Comparison of ENCODE assay signal across 8 cellular contexts in the genomic region with DNA sequence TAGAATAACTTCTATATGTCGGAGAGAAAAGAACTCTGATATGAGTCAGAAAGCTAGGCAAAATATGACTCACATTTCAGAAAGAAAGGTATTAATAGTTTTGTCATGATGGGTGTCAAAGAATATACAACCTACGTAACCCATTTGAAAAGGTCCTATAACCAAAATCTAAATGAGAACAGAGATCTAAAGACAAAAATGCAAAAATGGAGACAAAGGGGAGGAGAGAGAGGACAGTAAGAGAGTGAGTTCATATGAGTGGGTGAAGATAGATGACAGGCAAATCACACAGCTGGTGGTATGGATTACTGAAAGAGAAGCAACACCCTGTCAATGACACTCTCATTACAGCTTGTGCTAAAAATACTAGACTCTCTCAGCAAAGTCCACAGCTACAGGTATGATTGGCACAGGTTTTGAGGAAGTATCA. TPM values are rescaled to one million over a fixed set of nuclear protein-coding genes. Genes with fewer than 3 reads are reported as not detected.
DNase-seq lines count a peak whose midpoint lies in the region; ATAC-seq and TF ChIP-seq lines count a peak whose summit lies in the region.

No MANE protein-coding gene starts in this region.

- ATAC-seq in GM18502 (IDR thresholded peaks at IDR 0.05; ENCODE audit: poor library complexity, unreplicated experiment) (peak; percentile 98), GM19467 (IDR thresholded peaks at IDR 0.05; ENCODE audit: unreplicated experiment) (peak; percentile 70), HG03108 (IDR thresholded peaks at IDR 0.05; ENCODE audit: unreplicated experiment) (peak; percentile 76)

- peaks cover 49 to 68% (median 50%) of the 10 kb centered on the region in 3 donors for H3K36me3 Mint-ChIP-seq in immature natural killer cell

- H3K4me3 ChIP-seq in astrocyte of the spinal cord (ENCODE audit: low read depth, low read length): no peak overlapping the region

- H3K4me1 Mint-ChIP-seq in immature natural killer cell: no peaks in the 10 kb centered on the region

- in situ Hi-C loops in astrocyte of the spinal cord (cut with HindIII; ENCODE audit: low sequenced_read_pairs): no loop called here

- no peak overlapping the region for H3K27ac Mint-ChIP-seq in immature natural killer cell

- H3K9me3 Mint-ChIP-seq in immature natural killer cell: no peaks in the 10 kb centered on the region

- DNase-seq in astrocyte of the spinal cord (ENCODE audit: low read depth, low spot score) (peak; percentile 19), immature natural killer cell (no peak), NOMO-1 treated with DMSO at 0.1 percent for 48 hours (lab: John Stamatoyannopoulos, UW; ENCODE audit: unreplicated experiment) (no peak), RKO (ENCODE audit: low spot score) (no peak)
- DNase-seq in stimulated activated CD8-positive, alpha-beta memory T cell treated with anti-CD3 and anti-CD28 coated beads, Interleukin-4, amount 100 ng/mL, for 48 hours: no peak

- H3K4me3 Mint-ChIP-seq in immature natural killer cell: no peak overlapping the region

- TF ChIP-seq CTCF in astrocyte of the spinal cord (IDR thresholded peaks at IDR 0.05; ENCODE audit: low read depth, low read length): no peak

- H3K27me3 Mint-ChIP-seq in immature natural killer cell (ENCODE audit: low read depth in 3 of 3): peaks cover 0 to 2% (median 0%) of the 10 kb centered on the region in 3 donors

RNA-seq across cellular contexts. Expression of a gene that starts 25.6 kb away (rescaled TPM):
- polyA plus RNA-seq in immature natural killer cell: 10 to 100 TPM; 22.2 to 30.5 (median 24.3) TPM

RNA-seq across cellular contexts. Expression of a gene that starts 26.0 kb away (rescaled TPM):
- 10 to 100 TPM; 35.8 to 47.8 (median 41.2) TPM for polyA plus RNA-seq in immature natural killer cell
